In the genomic region with DNA sequence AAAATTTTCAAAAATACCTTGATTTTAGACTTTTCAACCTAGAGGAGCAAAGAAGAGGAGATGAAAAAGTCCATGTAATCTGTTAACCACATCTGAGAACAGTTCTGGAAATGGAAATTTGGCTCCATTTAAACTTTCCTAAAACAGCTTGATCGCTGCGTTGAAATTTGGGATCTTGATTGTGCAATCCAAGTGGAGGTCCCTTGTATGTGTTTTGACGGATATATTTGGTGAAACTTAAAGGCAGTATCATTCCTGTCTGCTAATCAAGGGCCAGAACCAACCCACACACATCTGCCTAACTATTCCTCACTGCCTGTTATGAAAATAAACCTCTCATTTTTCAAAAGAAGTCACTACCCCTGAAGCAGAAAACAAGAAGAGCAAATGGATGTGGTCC, we compare ENCODE assay signal across 15 cellular contexts. TPM values are rescaled to one million over a fixed set of nuclear protein-coding genes. Genes with fewer than 3 reads are reported as not detected.
DNase-seq lines count a peak whose midpoint lies in the region; ATAC-seq, FAIRE-seq and TF ChIP-seq lines count a peak whose summit lies in the region.
"Had no signal": no experiment of that assay in that cellular context is flagged by ENCODE, and none has a peak within 500 bp of the region (broad histone marks: within the 10 kb centered on the region; RNA-seq: fewer than 3 reads in every experiment).

No MANE protein-coding gene starts in this region.

- no peak overlapping the region for H3T11ph ChIP-seq in H9 (ENCODE audit: low read length)

- no peaks in the 10 kb centered on the region for H3K27me3 ChIP-seq in H9 (ENCODE audit: insufficient read depth, low read length)
- no peaks in the 10 kb centered on the region for H3K27me3 ChIP-seq in K562 (ENCODE audit: control insufficient read depth in 2 of 2, insufficient read depth in 2 of 2, low read length in 2 of 2)
- no peaks in the 10 kb centered on the region for H3K27me3 ChIP-seq in iPS-20b (ENCODE audit: insufficient read depth, low read length)
- no peaks in the 10 kb centered on the region for H3K27me3 ChIP-seq in smooth muscle cell (ENCODE audit: low read depth)
- H3K27me3 ChIP-seq: upper lobe of left lung had no signal

- no peak overlapping the region for H3K4me3 ChIP-seq in K562
- no peak overlapping the region for H3K4me3 ChIP-seq in iPS-20b (ENCODE audit: low read length)
- no peak overlapping the region for H3K4me3 ChIP-seq in smooth muscle cell
- H3K4me3 ChIP-seq: upper lobe of left lung had no signal

- H4K8ac ChIP-seq in H9 (replicated peaks; ENCODE audit: insufficient read length, low read depth, low read length): no peak overlapping the region

- TF ChIP-seq POLR2A in K562 (conservative IDR thresholded peaks at IDR 0.05): no peak

- H3K4me2 ChIP-seq in H9 (ENCODE audit: insufficient read depth, insufficient read length, low read length) (no peak overlapping the region), K562 (ENCODE audit: insufficient read depth, low read length) (no peak overlapping the region), smooth muscle cell (peak overlapping the region; percentile 56)

- H3K18ac ChIP-seq in H9 (ENCODE audit: insufficient read length, low read depth, low read length): no peak overlapping the region

- no peak overlapping the region for H3K9ac ChIP-seq in H9 (ENCODE audit: extremely low read depth, insufficient read length, low read length)
- no peak overlapping the region for H3K9ac ChIP-seq in K562 (ENCODE audit: insufficient read depth in 1 of 2, low read depth in 2 of 2, low read length in 2 of 2)
- peak overlapping the region; percentile 49; the same call in 1 of the 2 replicates for H3K9ac ChIP-seq in iPS-20b (ENCODE audit: low read depth, low read length)
- H3K9ac ChIP-seq in smooth muscle cell (ENCODE audit: low read depth): no peak overlapping the region

- H3K23ac ChIP-seq in H9 (ENCODE audit: insufficient read length, low read depth, low read length): no peak overlapping the region

- ATAC-seq in K562 (no peak), GM19351 (IDR thresholded peaks at IDR 0.05; ENCODE audit: unreplicated experiment) (no peak)

- H4K20me1 ChIP-seq in H9 (ENCODE audit: control insufficient read depth, insufficient read depth, insufficient read length) (no peaks in the 10 kb centered on the region), K562 (replicated peaks; ENCODE audit: control insufficient read depth, insufficient read depth, low read length) (no peaks in the 10 kb centered on the region), smooth muscle cell (ENCODE audit: low read depth) (peaks cover 93% of the 10 kb centered on the region)

- no peak for TF ChIP-seq RAD21 in K562 (CRISPR knock-in tag; conservative IDR thresholded peaks at IDR 0.05 in 1 of 2, IDR thresholded peaks at IDR 0.05 in 1 of 2)

- H2AFZ ChIP-seq in H9 (ENCODE audit: low read length): no peak overlapping the region
- H2AFZ ChIP-seq in K562 (ENCODE audit: low read depth, low read length): no peak overlapping the region
- no peak overlapping the region for H2AFZ ChIP-seq in smooth muscle cell (ENCODE audit: low read depth)

- no peak overlapping the region for H2BK20ac ChIP-seq in H9 (ENCODE audit: low read depth, low read length, poor library complexity, severe bottlenecking)

- H2AK5ac ChIP-seq in H9 (ENCODE audit: insufficient read length, low read length): no peak overlapping the region

- H3K27ac ChIP-seq in H9 (ENCODE audit: insufficient read length, low read depth, low read length): no peak overlapping the region
- no peak overlapping the region for H3K27ac ChIP-seq in K562 (ENCODE audit: extremely low read depth, low read depth, low read length)
- no peak overlapping the region for H3K27ac ChIP-seq in iPS-20b (ENCODE audit: low read length)
- H3K27ac ChIP-seq in smooth muscle cell (ENCODE audit: low read depth): peak overlapping the region; percentile 55

- no CpG with 5 or more reads among the region's 3 CpGs for WGBS in H9 (ENCODE audit: extremely low coverage, insufficient read length, low lambda C conversion rate)
- 64% methylated on average over 3 of the region's 3 CpGs for WGBS in K562 (ENCODE audit: insufficient coverage, low coverage, missing lambda C conversion rate)
- WGBS in smooth muscle cell (ENCODE audit: low lambda C conversion rate): 50% methylated on average over 3 of the region's 3 CpGs

- TF ChIP-seq EP300 in K562 (IDR thresholded peaks at IDR 0.05; ENCODE audit: low read length): no peak

- H2BK12ac ChIP-seq in H9 (ENCODE audit: insufficient read length, low read depth, low read length): no peak overlapping the region

- no peak for DNase-seq in H9
- DNase-seq in K562 (ENCODE audit: extremely low read depth in 1 of 4, low spot score in 3 of 4): no peak
- no peak for DNase-seq in smooth muscle cell (lab: John Stamatoyannopoulos, UW; ENCODE audit: unreplicated experiment)
- DNase-seq in activated T-cell treated with anti-CD3 and anti-CD28 coated beads, Interleukin-2, amount 50 U/mL, for 48 hours: no peak
- DNase-seq in SHP77 treated with DMSO at 0.1 percent for 48 hours (lab: John Stamatoyannopoulos, UW): no peak
- DNase-seq in SW 1271 (lab: John Stamatoyannopoulos, UW): no peak
- DNase-seq: activated CD4-positive, CD25-positive, alpha-beta regulatory T cell; activated naive CD4-positive, alpha-beta T cell treated with anti-CD3 and anti-CD28 coated beads, Interleukin-2, amount 50 U/mL, for 16 hours; erythroblast; NCI-H2227 treated with DMSO at 0.1 percent for 48 hours; occipital lobe; upper lobe of left lung had no signal

- CTCF ChIA-PET in K562 (lab: Yijun Ruan, JAX; ENCODE audit: low intra/inter-chr PET ratio): no interaction called here

- H3K4me3 Mint-ChIP-seq in H9: no peak overlapping the region
- H3K4me3 Mint-ChIP-seq: memory B cell had no signal

- no peak for FAIRE-seq in K562 (lab: Jason Lieb, UNC)

- H2BK15ac ChIP-seq in H9 (ENCODE audit: low read depth, low read length): no peak overlapping the region

- peaks cover 33% of the 10 kb centered on the region for H3F3A ChIP-seq in smooth muscle cell (ENCODE audit: low read depth)

- peaks cover 0 to 3% of the 10 kb centered on the region in 2 experiments; a peak in 3 of 5 replicates for H3K9me3 Mint-ChIP-seq in H9
- H3K9me3 Mint-ChIP-seq: memory B cell had no signal

- no peak overlapping the region for H3K4ac ChIP-seq in H9 (ENCODE audit: low read depth, low read length)

- H3K27me3 Mint-ChIP-seq in H9 (ENCODE audit: low read depth): no peaks in the 10 kb centered on the region

- H3K9me1 ChIP-seq in K562 (ENCODE audit: control insufficient read depth, insufficient read depth, low read length): no peaks in the 10 kb centered on the region

- H4K5ac ChIP-seq in H9 (ENCODE audit: insufficient read length, low read depth, low read length): no peak overlapping the region

- H3K36me3 ChIP-seq in K562 (ENCODE audit: control insufficient read depth, insufficient read depth, low read length) (no peaks in the 10 kb centered on the region), iPS-20b (ENCODE audit: insufficient read depth, low read depth, low read length) (no peaks in the 10 kb centered on the region), smooth muscle cell (ENCODE audit: low read depth) (no peaks in the 10 kb centered on the region)
- H3K36me3 ChIP-seq: upper lobe of left lung had no signal

- H3K4me1 ChIP-seq in H9 (ENCODE audit: insufficient read depth, low read length) (peaks cover 32% of the 10 kb centered on the region), K562 (replicated peaks in 1 of 2; ENCODE audit: control insufficient read depth in 2 of 2, insufficient read depth in 2 of 2, low read length in 2 of 2) (peaks cover 0 to 4% of the 10 kb centered on the region in 2 experiments; a peak in 1 of 5 replicates), iPS-20b (ENCODE audit: insufficient read depth, low read length) (peaks cover 65% of the 10 kb centered on the region), smooth muscle cell (ENCODE audit: low read depth) (peaks cover 44% of the 10 kb centered on the region)

- peaks cover 11 to 20% (median 13%) of the 10 kb centered on the region in 3 experiments for H3K36me3 Mint-ChIP-seq in H9 (ENCODE audit: insufficient read depth in 1 of 3, low read depth in 3 of 3)
- H3K36me3 Mint-ChIP-seq: memory B cell had no signal

- POLR2A ChIA-PET in K562 (lab: Yijun Ruan, JAX): no interaction called here

- H3K56ac ChIP-seq in H9 (ENCODE audit: insufficient read length, low read depth, low read length): no peak overlapping the region

- intact Hi-C loops in K562 (cut with micrococcal nuclease): no loop called here

- no peak overlapping the region for H3K14ac ChIP-seq in H9 (ENCODE audit: insufficient read depth, low read length)

- H3K4me1 Mint-ChIP-seq in H9: peaks cover 62 to 67% of the 10 kb centered on the region in 2 experiments
- H3K4me1 Mint-ChIP-seq: memory B cell had no signal

- H3K27ac Mint-ChIP-seq in H9: peak overlapping the region; percentile 13 to 96 (median 75); a peak in 6 of 7 replicates
- H3K27ac Mint-ChIP-seq: memory B cell had no signal

- TF ChIP-seq CTCF in H9 (conservative IDR thresholded peaks at IDR 0.05) (no peak), K562 (IDR thresholded peaks at IDR 0.05 in 2 of 3, conservative IDR thresholded peaks at IDR 0.05 in 1 of 3; ENCODE audit: insufficient read depth in 2 of 3, low read depth in 1 of 3, low read length in 3 of 3) (no peak), smooth muscle cell (IDR thresholded peaks at IDR 0.05; ENCODE audit: borderline replicate concordance, insufficient read depth, poor library complexity, severe bottlenecking) (no peak)

- H2BK5ac ChIP-seq in H9 (ENCODE audit: insufficient read length, low read length): no peak overlapping the region

- H3K79me1 ChIP-seq in H9 (ENCODE audit: insufficient read depth, low read depth, low read length, poor library complexity, severe bottlenecking): peaks cover 4% of the 10 kb centered on the region

- no peak overlapping the region for H2BK120ac ChIP-seq in H9 (ENCODE audit: low read depth, low read length, poor library complexity, severe bottlenecking)

- no peaks in the 10 kb centered on the region for H3K23me2 ChIP-seq in H9 (ENCODE audit: insufficient read length, low read depth, low read length, poor library complexity, severe bottlenecking)

- H3K9me3 ChIP-seq in H9 (ENCODE audit: control insufficient read depth, low read depth, low read length): no peaks in the 10 kb centered on the region
- H3K9me3 ChIP-seq in K562 (replicated peaks; ENCODE audit: control insufficient read depth, insufficient read depth, low read depth, low read length): no peaks in the 10 kb centered on the region
- H3K9me3 ChIP-seq in iPS-20b (ENCODE audit: insufficient read depth, low read depth, low read length): no peaks in the 10 kb centered on the region
- no peaks in the 10 kb centered on the region for H3K9me3 ChIP-seq in smooth muscle cell (replicated peaks; ENCODE audit: low read depth)
- H3K9me3 ChIP-seq: upper lobe of left lung had no signal

- H3K79me2 ChIP-seq in H9 (ENCODE audit: insufficient read depth, low read length) (peaks cover 40% of the 10 kb centered on the region; the same call in 1 of the 2 replicates), K562 (ENCODE audit: control insufficient read depth, insufficient read depth, low read length) (no peaks in the 10 kb centered on the region), smooth muscle cell (ENCODE audit: low read depth) (peaks cover 100% of the 10 kb centered on the region)

- no peak overlapping the region for H4K91ac ChIP-seq in H9 (ENCODE audit: insufficient read length, low read depth, low read length)

- no TSS peak for BruUV-seq in K562 (replicated peaks; lab: Mats Ljungman, UMichigan)

- in situ Hi-C loops in K562 (cut with MboI): no loop called here

RNA-seq across cellular contexts. Expression of a gene that starts 46.6 kb away (rescaled TPM):
- total RNA-seq in H9 (2021): 45.9 and 47.3 TPM in 2 replicates
- total RNA-seq in K562 (2011; cell fraction: chromatin; rRNA removed; ENCODE audit: low replicate concordance): 17.5 and 23.3 TPM in 2 replicates
- total RNA-seq in K562 (2011; cell fraction: nucleolus; rRNA removed): 8.3 and 8.9 TPM in 2 replicates
- 10.0 and 18.6 TPM in 2 replicates for total RNA-seq in K562 (2011; cell fraction: nucleoplasm; rRNA removed)
- 23.3 and 26.1 TPM in 2 replicates for total RNA-seq in K562 (2014; rRNA removed)
- total RNA-seq in K562 (2014; rRNA removed; fragmentation: Illumina TruSeq; extraction: Trizol): 24.9 and 29.4 TPM in 2 replicates
- total RNA-seq in K562 (2015; rRNA removed; fragmentation: Illumina TruSeq; extraction: Trizol): 23.4 and 24.5 TPM in 2 replicates
- total RNA-seq in K562 (2021): 25.8 and 29.1 TPM in 2 replicates
- 34.6 and 41.4 TPM in 2 replicates for polyA plus RNA-seq in K562 (2011; rRNA removed)
- polyA plus RNA-seq in K562 (2011; cell fraction: cytosol; rRNA removed): 22.2 and 31.6 TPM in 2 replicates
- 24.7 and 24.8 TPM in 2 replicates for polyA plus RNA-seq in K562 (2011; cell fraction: nucleus; rRNA removed)
- 22.3 and 27.8 TPM in 2 replicates for polyA plus RNA-seq in K562 (2012)
- 34.2 and 41.5 TPM in 2 replicates for polyA plus RNA-seq in K562 (2014; fragmentation: Illumina TruSeq; extraction: Trizol)
- polyA plus RNA-seq in K562 (2014; fragmentation: Nextera tagmentation; extraction: Ambion mirVana): 10 to 100 TPM; 11.3 to 11.6 TPM
- polyA plus RNA-seq in K562 (2014; rRNA removed): 28.0 and 33.4 TPM in 2 replicates
- polyA minus RNA-seq in K562 (2011; rRNA and poly(A)+ RNA removed): 48.3 and 50.5 TPM in 2 replicates
- 23.6 and 28.4 TPM in 2 replicates for polyA minus RNA-seq in K562 (2011; cell fraction: cytosol; rRNA and poly(A)+ RNA removed)
- 18.2 and 31.0 TPM in 2 replicates for polyA minus RNA-seq in K562 (2011; cell fraction: nucleus; rRNA and poly(A)+ RNA removed)
- total RNA-seq in smooth muscle cell: 314 and 356 TPM in 2 replicates
- 394 and 432 TPM in 2 replicates for polyA plus RNA-seq in smooth muscle cell
